ENCODE assay signal across 1 cellular context in genomic region chr1:31886866-31887265, GRCh38.
TF ChIP-seq lines count a peak whose summit lies in the region.

No MANE protein-coding gene starts in this region.

TF ChIP-seq in K562, 482 proteins besides CTCF, POLR2A, EP300 and RAD21 (continued from another document):
- TF ChIP-seq RNF219 (CRISPR knock-in tag; IDR thresholded peaks at IDR 0.05) (no peak), NFRKB (IDR thresholded peaks at IDR 0.05; ENCODE audit: low read depth) (0 out of 2 replicates have a peak, but pooled peaks have one; percentile 23), ZBTB49 (CRISPR knock-in tag; IDR thresholded peaks at IDR 0.05; ENCODE audit: borderline replicate concordance) (no peak), CEBPG (CRISPR knock-in tag; IDR thresholded peaks at IDR 0.05) (peak; percentile 25; the same call in 1 of the 2 replicates), CEBPG (tag; conservative IDR thresholded peaks at IDR 0.05 in 1 of 2, IDR thresholded peaks at IDR 0.05 in 1 of 2) (peak in 1 of 2 experiments; percentile 87; a peak in 2 of 4 replicates), ZNF324 (CRISPR knock-in tag; IDR thresholded peaks at IDR 0.05) (no peak), POLR2H (tag; IDR thresholded peaks at IDR 0.05; ENCODE audit: low read depth) (peak; percentile 44; the same call in 1 of the 2 replicates), PKNOX1 (IDR thresholded peaks at IDR 0.05) (peak; percentile 76), PHF20 (IDR thresholded peaks at IDR 0.05; ENCODE audit: partially characterized antibody) (no peak), FUS (optimal IDR thresholded peaks at IDR 0.05; ENCODE audit: low read depth, low read length) (no peak), ZNF583 (CRISPR knock-in tag; IDR thresholded peaks at IDR 0.05) (no peak), ZNF408 (CRISPR knock-in tag; IDR thresholded peaks at IDR 0.05; ENCODE audit: low read depth) (no peak)
